8 cellular contexts compared by ENCODE assay signal in the genomic region with DNA sequence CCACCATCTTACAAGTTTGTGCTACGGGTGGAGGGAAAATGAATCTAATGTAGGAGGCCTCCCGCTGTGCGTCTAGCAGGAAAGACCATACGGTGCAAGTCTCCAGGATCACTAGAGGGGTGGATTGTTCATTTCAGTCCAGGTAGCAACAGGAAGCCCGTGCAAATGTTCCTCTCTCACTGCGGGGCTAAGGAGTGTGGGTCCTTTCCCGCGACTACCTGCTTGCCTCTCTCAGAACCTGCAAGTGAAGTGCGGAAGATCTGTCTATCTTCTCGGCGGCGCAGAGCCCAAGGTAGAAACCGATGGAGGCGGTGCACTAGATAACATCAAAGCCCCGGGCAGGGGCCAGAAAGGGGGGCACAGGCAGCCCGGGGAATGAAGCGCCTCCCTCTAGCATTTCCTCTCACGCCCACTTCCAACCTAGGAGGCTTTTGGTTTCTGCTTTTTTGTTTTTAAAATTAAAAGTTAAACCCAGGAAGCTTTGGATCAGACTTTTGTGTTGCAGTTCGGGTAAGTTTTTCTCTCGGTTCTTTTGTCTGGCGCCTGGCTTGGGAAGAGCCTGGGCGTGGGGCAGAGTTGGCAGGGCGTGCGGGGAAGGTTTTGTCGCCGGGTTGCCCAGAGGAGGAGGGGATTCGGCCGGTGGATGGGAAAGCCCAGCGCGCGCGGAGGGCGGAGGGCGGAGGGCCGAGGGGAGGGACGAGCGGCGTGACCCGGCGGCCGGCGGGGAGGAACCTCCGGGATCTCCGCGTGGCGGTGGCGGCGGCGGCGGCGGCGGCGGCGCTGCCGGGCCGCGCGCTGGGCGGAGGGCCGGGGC. TPM values are rescaled to one million over a fixed set of nuclear protein-coding genes. Genes with fewer than 3 reads are reported as not detected.
DNase-seq lines count a peak whose midpoint lies in the region; ATAC-seq and TF ChIP-seq lines count a peak whose summit lies in the region.

No MANE protein-coding gene starts in this region.

- 0 to 1% (median 0%) methylated on average over 37 to 60 of the region's 60 CpGs for WGBS in adipose tissue, 3 donors

- intact Hi-C loops in left cardiac atrium (cut with DNase I), result loop anchor here in 1 of 2 donors (10.0 kb wide), 1 partner anchor 194 kb away; no protein-coding TSS in a partner anchor

- H3K4me3 ChIP-seq in HAP-1, result peak overlapping the region; percentile 64

- no peaks in the 10 kb centered on the region for H3K36me3 Mint-ChIP-seq in progenitor cell of endocrine pancreas (ENCODE audit: insufficient read depth)

- H3K4me1 ChIP-seq in HAP-1, result peaks cover 12% of the 10 kb centered on the region

- ATAC-seq in left cardiac atrium, result peak; percentile 39 to 48

- no peaks in the 10 kb centered on the region for H3K27me3 ChIP-seq in HAP-1 (ENCODE audit: low read depth)

- H3K36me3 ChIP-seq in HAP-1 (replicated peaks), result no peaks in the 10 kb centered on the region

- H3K4me3 Mint-ChIP-seq in progenitor cell of endocrine pancreas (ENCODE audit: low read depth), result peak overlapping the region; percentile 91

- peak overlapping the region; percentile 72 for H3K27ac ChIP-seq in adipose tissue (ENCODE audit: low read depth, low read length)

- in situ Hi-C loops in G401 (cut with HindIII; ENCODE audit: low sequenced_read_pairs) (no loop called here), HAP-1 (cut with MboI; ENCODE audit: low sequenced_read_pairs) (no loop called here)

- no peaks in the 10 kb centered on the region for H3K9me3 ChIP-seq in HAP-1

- no peak for TF ChIP-seq CTCF in progenitor cell of endocrine pancreas (IDR thresholded peaks at IDR 0.05; ENCODE audit: unreplicated experiment)

- no peaks in the 10 kb centered on the region for H3K9me3 Mint-ChIP-seq in progenitor cell of endocrine pancreas (ENCODE audit: low read depth)

- peaks cover 24% of the 10 kb centered on the region for H3K4me1 Mint-ChIP-seq in progenitor cell of endocrine pancreas (ENCODE audit: low read depth)

- peak; percentile 53 for DNase-seq in G401 (ENCODE audit: low spot score)
- peak; percentile 62 to 84 for DNase-seq in HAP-1 (ENCODE audit: low spot score in 2 of 2)
- peak; percentile 92 for DNase-seq in NAMALWA (ENCODE audit: low spot score)
- peak; percentile 84 for DNase-seq in T follicular helper cell (ENCODE audit: low read depth)
- peak; percentile 90 for DNase-seq in left cardiac atrium
- DNase-seq in progenitor cell of endocrine pancreas (ENCODE audit: low spot score, unreplicated experiment), result peak; percentile 77
- peak; percentile 85 for DNase-seq in ureter (ENCODE audit: low spot score)

- no peaks in the 10 kb centered on the region for H3K27me3 Mint-ChIP-seq in progenitor cell of endocrine pancreas

- H3K27ac Mint-ChIP-seq in progenitor cell of endocrine pancreas, result peak overlapping the region; percentile 98

RNA-seq across cellular contexts. Expression of gene HIVEP1, which starts 3.5 kb away (rescaled TPM):
- 4.3 and 4.4 TPM in 2 replicates for total RNA-seq in G401 (2014; rRNA removed; shearing (Covaris generic))
- 10 to 100 TPM in 1 of 3 donors, 1 to 10 TPM in 2; 3.8 to 13.9 (median 5.5) TPM for polyA plus RNA-seq in adipose tissue
- total RNA-seq in left cardiac atrium, result 10 to 100 TPM; 14.3 to 18.0 TPM
- 29.8 and 35.7 TPM in 2 replicates for total RNA-seq in progenitor cell of endocrine pancreas
- total RNA-seq in ureter, result 42.5 TPM

Comparison
In these comparisons a context has a peak if more than half of its experiments do, and no peak if none do; other contexts are left out.
1. Peak in every context shown above with its lines: DNase-seq, ATAC-seq, H3K4me3 ChIP-seq and H3K27ac ChIP-seq.